Comparison of ENCODE assay signal across 9 cellular contexts in genomic region chr4:10074767-10075105, GRCh38. TPM values are rescaled to one million over a fixed set of nuclear protein-coding genes. Genes with fewer than 3 reads are reported as not detected.
DNase-seq lines count a peak whose midpoint lies in the region; ATAC-seq and TF ChIP-seq lines count a peak whose summit lies in the region.
"Had no signal": no experiment of that assay in that cellular context is flagged by ENCODE, and none has a peak within 500 bp of the region (broad histone marks: within the 10 kb centered on the region; RNA-seq: fewer than 3 reads in every experiment).

No MANE protein-coding gene starts in this region.

- no peaks in the 10 kb centered on the region for H3K9me3 ChIP-seq in OCI-LY1 (ENCODE audit: low read length)
- H3K9me3 ChIP-seq: BLaER1 treated with 17β-estradiol and CSF1 and Interleukin-3, amounts not matched to agents 10 nM and 100 nM had no signal

- H3K27me3 Mint-ChIP-seq in activated CD4-positive, alpha-beta T cell treated with anti-CD3 and anti-CD28 coated beads, Interleukin-2, amount 10 ng/mL, durations not matched to agents 24 days and 14 days, result no peaks in the 10 kb centered on the region

- no peaks in the 10 kb centered on the region for H3F3A ChIP-seq in OCI-LY1 (ENCODE audit: insufficient read depth, low read length)

- H3K27ac ChIP-seq in OCI-LY1 (ENCODE audit: low read depth, low read length, poor library complexity, severe bottlenecking), result no peak overlapping the region
- H3K27ac ChIP-seq: BLaER1 treated with 17β-estradiol and CSF1 and Interleukin-3, amounts not matched to agents 10 nM and 100 nM had no signal

- TF ChIP-seq CTCF in OCI-LY1 (IDR thresholded peaks at IDR 0.05; ENCODE audit: low read length), result peak; percentile 29; the same call in 1 of the 2 replicates
- peak; percentile 87 for TF ChIP-seq CTCF in retinal pigment epithelial cell (conservative IDR thresholded peaks at IDR 0.05; ENCODE audit: low read depth, low read length)

- no peaks in the 10 kb centered on the region for H3K27me3 ChIP-seq in OCI-LY1 (ENCODE audit: insufficient read depth, low read length)
- H3K27me3 ChIP-seq: BLaER1 treated with 17β-estradiol and CSF1 and Interleukin-3, amounts not matched to agents 10 nM and 100 nM had no signal

- no peaks in the 10 kb centered on the region for H3K9me3 Mint-ChIP-seq in activated CD4-positive, alpha-beta T cell treated with anti-CD3 and anti-CD28 coated beads, Interleukin-2, amount 10 ng/mL, durations not matched to agents 24 days and 14 days

- H3K4me1 Mint-ChIP-seq in activated CD4-positive, alpha-beta T cell treated with anti-CD3 and anti-CD28 coated beads, Interleukin-2, amount 10 ng/mL, durations not matched to agents 24 days and 14 days, result peaks cover 1% of the 10 kb centered on the region

- H3K4me2 ChIP-seq in OCI-LY1 (ENCODE audit: low read length), result no peak overlapping the region
- H3K4me2 ChIP-seq: BLaER1 treated with 17β-estradiol and CSF1 and Interleukin-3, amounts not matched to agents 10 nM and 100 nM had no signal

- H3K4me3 ChIP-seq in OCI-LY1 (ENCODE audit: low read depth, low read length, poor library complexity, severe bottlenecking), result no peak overlapping the region
- H3K4me3 ChIP-seq in retinal pigment epithelial cell (ENCODE audit: low read length), result no peak overlapping the region
- H3K4me3 ChIP-seq: BLaER1 treated with 17β-estradiol and CSF1 and Interleukin-3, amounts not matched to agents 10 nM and 100 nM had no signal

- H3K9ac ChIP-seq in OCI-LY1 (ENCODE audit: low read length), result no peak overlapping the region
- H3K9ac ChIP-seq: BLaER1 treated with 17β-estradiol and CSF1 and Interleukin-3, amounts not matched to agents 10 nM and 100 nM had no signal

- H3K79me2 ChIP-seq in OCI-LY1 (ENCODE audit: insufficient read depth, low read length), result no peaks in the 10 kb centered on the region

- no peaks in the 10 kb centered on the region for H3K4me1 ChIP-seq in OCI-LY1 (ENCODE audit: insufficient read depth, low read length, severe bottlenecking)

- DNase-seq in NCI-H2196 (lab: John Stamatoyannopoulos, UW; ENCODE audit: unreplicated experiment), result peak; percentile 14
- no peak for DNase-seq in NCI-H2196 treated with DMSO at 0.1 percent for 48 hours (lab: John Stamatoyannopoulos, UW; ENCODE audit: unreplicated experiment)
- peak; percentile 28 for DNase-seq in retinal pigment epithelial cell (ENCODE audit: low read depth)
- DNase-seq in stimulated activated CD4-positive, alpha-beta T cell treated with anti-CD3 and anti-CD28 coated beads, Interleukin-4, amount 100 ng/mL, for 24 hours, result no peak
- DNase-seq in activated CD4-positive, alpha-beta T cell treated with anti-CD3 and anti-CD28 coated beads, Interleukin-2, amount 10 ng/mL, durations not matched to agents 24 days and 14 days, result no peak
- no peak for DNase-seq in globus pallidus (ENCODE audit: low spot score)

- no peak overlapping the region for H3K27ac Mint-ChIP-seq in activated CD4-positive, alpha-beta T cell treated with anti-CD3 and anti-CD28 coated beads, Interleukin-2, amount 10 ng/mL, durations not matched to agents 24 days and 14 days

- H2AFZ ChIP-seq in OCI-LY1 (ENCODE audit: low read length), result no peak overlapping the region

- intact Hi-C loops in activated CD4-positive, alpha-beta T cell treated with anti-CD3 and anti-CD28 coated beads, Interleukin-2, amount 10 ng/mL, durations not matched to agents 24 days and 14 days (cut with micrococcal nuclease), result no loop called here

- H3K9me2 ChIP-seq in OCI-LY1 (ENCODE audit: low read depth, low read length), result no peaks in the 10 kb centered on the region

- peaks cover 63% of the 10 kb centered on the region for H3K36me3 Mint-ChIP-seq in activated CD4-positive, alpha-beta T cell treated with anti-CD3 and anti-CD28 coated beads, Interleukin-2, amount 10 ng/mL, durations not matched to agents 24 days and 14 days (ENCODE audit: low read depth)

- ATAC-seq in esophagus mucosa, result peak; percentile 62

- H3K36me3 ChIP-seq in OCI-LY1 (ENCODE audit: insufficient read depth, low read length), result peaks cover 45% of the 10 kb centered on the region

- H3K4me3 Mint-ChIP-seq in activated CD4-positive, alpha-beta T cell treated with anti-CD3 and anti-CD28 coated beads, Interleukin-2, amount 10 ng/mL, durations not matched to agents 24 days and 14 days, result no peak overlapping the region

- no peaks in the 10 kb centered on the region for H4K20me1 ChIP-seq in OCI-LY1 (ENCODE audit: insufficient read depth, low read length)

RNA-seq across cellular contexts. Expression of gene WDR1, which starts 41.9 kb away (rescaled TPM):
- 253 TPM for total RNA-seq in esophagus mucosa
- total RNA-seq in activated CD4-positive, alpha-beta T cell treated with anti-CD3 and anti-CD28 coated beads, Interleukin-2, amount 10 ng/mL, durations not matched to agents 24 days and 14 days, result 369 and 376 TPM in 2 replicates

RNA-seq across cellular contexts. Expression of gene SLC2A9, which starts 53.4 kb away (rescaled TPM):
- 21.5 TPM for total RNA-seq in esophagus mucosa
- 1.6 and 2.4 TPM in 2 replicates for total RNA-seq in activated CD4-positive, alpha-beta T cell treated with anti-CD3 and anti-CD28 coated beads, Interleukin-2, amount 10 ng/mL, durations not matched to agents 24 days and 14 days

Comparison
In these comparisons a context has a peak if more than half of its experiments do, and no peak if none do; other contexts are left out.
1. DNase-seq: peak in NCI-H2196 (single experiment) and retinal pigment epithelial cell (single experiment); none in NCI-H2196 treated with DMSO at 0.1 percent for 48 hours (single experiment), stimulated activated CD4-positive, alpha-beta T cell treated with anti-CD3 and anti-CD28 coated beads, Interleukin-4, amount 100 ng/mL, for 24 hours (single experiment), activated CD4-positive, alpha-beta T cell treated with anti-CD3 and anti-CD28 coated beads, Interleukin-2, amount 10 ng/mL, durations not matched to agents 24 days and 14 days (single experiment) and globus pallidus (single experiment).